Comparison of ENCODE assay signal across 8 cellular contexts in genomic region chr19:15222738-15223648, GRCh38. TPM values are rescaled to one million over a fixed set of nuclear protein-coding genes. Genes with fewer than 3 reads are reported as not detected.
A peak's percentile ranks its signal among the peaks of the same experiment; 100 is the strongest.
DNase-seq lines count a peak whose midpoint lies in the region; ATAC-seq, FAIRE-seq and TF ChIP-seq lines count a peak whose summit lies in the region.

No MANE protein-coding gene starts in this region.

- no peak overlapping the region for H3K4me3 ChIP-seq in KMS-11 (IDR thresholded peaks at IDR 0.05; ENCODE audit: insufficient read depth, low read depth, low read length)

- peaks cover 5% of the 10 kb centered on the region for H3K4me1 ChIP-seq in KMS-11 (ENCODE audit: low read depth, poor library complexity, severe bottlenecking)

- H4K20me1 ChIP-seq in KMS-11 (ENCODE audit: insufficient read depth), result no peaks in the 10 kb centered on the region

- ATAC-seq in GM21423 (IDR thresholded peaks at IDR 0.05; ENCODE audit: unreplicated experiment), result peak; percentile 86

- peak; percentile 86 for DNase-seq in CD14-positive monocyte (ENCODE audit: low spot score)
- DNase-seq in RCC 7860 (ENCODE audit: low spot score), result peak; percentile 62
- peak; percentile 27 to 52 for DNase-seq in activated T-helper 1 cell treated with anti-CD3 and anti-CD28 coated beads, Interleukin-2, amount 50 U/mL, for 16 hours (ENCODE audit: low read depth in 1 of 2, low spot score in 1 of 2)
- peak; percentile 98 for DNase-seq in fibroblast of gingiva (ENCODE audit: low read depth)
- DNase-seq in myocyte (ENCODE audit: low read depth), result peak; percentile 94
- DNase-seq in stimulated activated CD8-positive, alpha-beta memory T cell treated with anti-CD3 and anti-CD28 coated beads, Interleukin-7, amount 100 ng/mL, for 24 hours (ENCODE audit: low read depth), result peak; percentile 56

- H3K9me3 Mint-ChIP-seq in CD14-positive monocyte, result peaks cover 0 to 1% (median 0%) of the 10 kb centered on the region in 7 donors

- peaks cover 20 to 48% (median 38%) of the 10 kb centered on the region in 3 donors for H3K27me3 Mint-ChIP-seq in CD14-positive monocyte (ENCODE audit: low read depth in 3 of 3)

- no peak for FAIRE-seq in RCC 7860 (lab: Jason Lieb, UNC)

- no peaks in the 10 kb centered on the region for H3K36me3 ChIP-seq in KMS-11 (ENCODE audit: insufficient read depth)

- no peak for TF ChIP-seq CTCF in CD14-positive monocyte (IDR thresholded peaks at IDR 0.05)
- no peak for TF ChIP-seq CTCF in KMS-11 (conservative IDR thresholded peaks at IDR 0.05; ENCODE audit: low read depth, low read length)

- H2AFZ ChIP-seq in KMS-11 (ENCODE audit: low read depth), result peak overlapping the region; percentile 88

- H3K4me3 Mint-ChIP-seq in CD14-positive monocyte, result peak overlapping the region; percentile 82 to 93

- no peak overlapping the region for H3K27ac ChIP-seq in KMS-11

- intact Hi-C loops in CD14-positive monocyte (cut with micrococcal nuclease), result no loop called here

- H3K27me3 ChIP-seq in KMS-11 (ENCODE audit: insufficient read depth, low read depth), result no peaks in the 10 kb centered on the region

- no peaks in the 10 kb centered on the region for H3K79me2 ChIP-seq in KMS-11 (ENCODE audit: insufficient read depth, low read depth)

- peak overlapping the region; percentile 78 for H3K4me2 ChIP-seq in KMS-11

- H3K36me3 Mint-ChIP-seq in CD14-positive monocyte, result peaks cover 0 to 4% of the 10 kb centered on the region in 2 donors

- H3K27ac Mint-ChIP-seq in CD14-positive monocyte, result peak overlapping the region in 5 of 7 donors; percentile 68 to 92 (median 82)

- peaks cover 25% of the 10 kb centered on the region for H3K4me1 Mint-ChIP-seq in CD14-positive monocyte

- H3K9ac ChIP-seq in KMS-11, result no peak overlapping the region

RNA-seq across cellular contexts. Expression of gene EPHX3, which starts 9.3 kb away (rescaled TPM):
- 1 to 10 TPM in 1 of 2 donors, under 1 TPM in 1; 0.23 to 1.5 TPM for polyA plus RNA-seq in CD14-positive monocyte
- 0.16 TPM in 1 of 2 replicates, not detected in the other for total RNA-seq in myocyte
- polyA plus RNA-seq in myocyte (2012), result 0.14 TPM

RNA-seq across cellular contexts. Expression of gene NOTCH3, which starts 22.2 kb away (rescaled TPM):
- under 1 TPM in 1 of 2 donors, not detected in 1; 0.05 TPM for polyA plus RNA-seq in CD14-positive monocyte
- total RNA-seq in myocyte, result 76.1 and 159 TPM in 2 replicates
- polyA plus RNA-seq in myocyte (2012), result 29.4 TPM

Comparison
In these comparisons a context has a peak if more than half of its experiments do, and no peak if none do; other contexts are left out.
1. DNase-seq: peak in every context shown above with its lines; median percentile 98 in fibroblast of gingiva; 94 in myocyte; 86 in CD14-positive monocyte; 62 in RCC 7860; 56 in stimulated activated CD8-positive, alpha-beta memory T cell treated with anti-CD3 and anti-CD28 coated beads, Interleukin-7, amount 100 ng/mL, for 24 hours; 40 in activated T-helper 1 cell treated with anti-CD3 and anti-CD28 coated beads, Interleukin-2, amount 50 U/mL, for 16 hours.